Comparison of ENCODE assay signal across 8 cellular contexts in the genomic region with DNA sequence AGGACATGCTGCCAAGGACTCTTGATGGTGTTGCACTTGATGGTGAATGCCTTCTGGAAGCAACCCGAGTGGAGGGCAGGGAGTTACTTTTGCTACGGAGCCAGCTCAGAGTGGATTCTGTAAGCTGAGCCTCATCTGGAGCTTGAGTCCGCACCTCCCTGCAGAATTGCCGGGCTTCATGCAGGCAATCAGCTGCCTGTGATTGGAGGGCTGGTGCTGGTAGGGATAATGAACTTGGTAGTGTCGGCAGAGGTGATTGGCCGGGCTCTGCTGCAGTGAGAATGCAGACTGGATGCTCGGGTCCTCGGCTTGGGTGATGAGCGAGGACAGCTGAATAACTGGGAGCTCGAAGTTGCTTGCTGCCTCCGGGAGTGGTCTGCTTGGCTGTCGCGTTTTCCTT. TPM values are rescaled to one million over a fixed set of nuclear protein-coding genes. Genes with fewer than 3 reads are reported as not detected.
DNase-seq lines count a peak whose midpoint lies in the region; ATAC-seq and TF ChIP-seq lines count a peak whose summit lies in the region.

No MANE protein-coding gene starts in this region.

- H3K9ac ChIP-seq in NT2/D1 (ENCODE audit: insufficient read length, low read depth), result no peak overlapping the region

- H3K27ac ChIP-seq in prostate gland (no peak overlapping the region), right lobe of liver (no peak overlapping the region)

- H3K4me1 Mint-ChIP-seq in Calu3 (ENCODE audit: low read depth, unreplicated experiment), result peaks cover 33% of the 10 kb centered on the region
- peaks cover 38% of the 10 kb centered on the region for H3K4me1 Mint-ChIP-seq in glutamatergic neuron (ENCODE audit: low read depth, unreplicated experiment)
- peaks cover 40% of the 10 kb centered on the region for H3K4me1 Mint-ChIP-seq in activated CD8-positive, alpha-beta memory T cell treated with anti-CD3 and anti-CD28 coated beads, Interleukin-2, amount 10 ng/mL, durations not matched to agents 7 days and 5 days

- H3K27me3 Mint-ChIP-seq in Calu3 (ENCODE audit: unreplicated experiment), result no peaks in the 10 kb centered on the region
- peaks cover 6% of the 10 kb centered on the region for H3K27me3 Mint-ChIP-seq in glutamatergic neuron (ENCODE audit: unreplicated experiment)
- no peaks in the 10 kb centered on the region for H3K27me3 Mint-ChIP-seq in activated CD8-positive, alpha-beta memory T cell treated with anti-CD3 and anti-CD28 coated beads, Interleukin-2, amount 10 ng/mL, durations not matched to agents 7 days and 5 days

- DNase-seq in Calu3 (no peak), NT2/D1 (ENCODE audit: low read depth, low spot score) (peak; percentile 40), glutamatergic neuron (peak; percentile 84), prostate gland (ENCODE audit: low spot score) (peak; percentile 60), GM20000 (ENCODE audit: low spot score) (no peak), right lobe of liver (no peak)
- no peak for DNase-seq in activated CD8-positive, alpha-beta memory T cell treated with anti-CD3 and anti-CD28 coated beads, Interleukin-2, amount 10 ng/mL, durations not matched to agents 7 days and 5 days

- H3K4me3 ChIP-seq in NT2/D1 (ENCODE audit: insufficient read length, low read depth) (no peak overlapping the region), prostate gland (no peak overlapping the region), right lobe of liver (no peak overlapping the region)

- H3K9me3 ChIP-seq in NT2/D1 (ENCODE audit: insufficient read depth, low read length), result no peaks in the 10 kb centered on the region
- H3K9me3 ChIP-seq in prostate gland, result no peaks in the 10 kb centered on the region
- H3K9me3 ChIP-seq in right lobe of liver, result no peaks in the 10 kb centered on the region

- peaks cover 22% of the 10 kb centered on the region for H3K36me3 ChIP-seq in NT2/D1 (ENCODE audit: insufficient read depth, insufficient read length, low read length)
- H3K36me3 ChIP-seq in prostate gland, result no peaks in the 10 kb centered on the region
- H3K36me3 ChIP-seq in right lobe of liver, result no peaks in the 10 kb centered on the region

- intact Hi-C loops in Calu3 (cut with micrococcal nuclease; ENCODE audit: unreplicated experiment), result no loop called here
- intact Hi-C loops in prostate gland (cut with DNase I), result loop anchor here (10.0 kb wide), 1 partner anchor 126 kb away; no protein-coding TSS in a partner anchor
- intact Hi-C loops in right lobe of liver (cut with DNase I), result no loop called here

- TF ChIP-seq CTCF in Calu3 (IDR thresholded peaks at IDR 0.05; ENCODE audit: unreplicated experiment), result no peak
- TF ChIP-seq CTCF in glutamatergic neuron (IDR thresholded peaks at IDR 0.05; ENCODE audit: partially characterized antibody, unreplicated experiment), result no peak
- TF ChIP-seq CTCF in prostate gland (IDR thresholded peaks at IDR 0.05), result no peak
- TF ChIP-seq CTCF in GM20000 (IDR thresholded peaks at IDR 0.05; ENCODE audit: extremely low read depth, missing control alignments), result no peak
- no peak for TF ChIP-seq CTCF in right lobe of liver (IDR thresholded peaks at IDR 0.05)

- peak overlapping the region; percentile 56 for H3K27ac Mint-ChIP-seq in Calu3 (ENCODE audit: unreplicated experiment)
- peak overlapping the region; percentile 91 for H3K27ac Mint-ChIP-seq in glutamatergic neuron (ENCODE audit: unreplicated experiment)
- H3K27ac Mint-ChIP-seq in activated CD8-positive, alpha-beta memory T cell treated with anti-CD3 and anti-CD28 coated beads, Interleukin-2, amount 10 ng/mL, durations not matched to agents 7 days and 5 days, result no peak overlapping the region

- BruUV-seq in Calu3 (replicated peaks; lab: Mats Ljungman, UMichigan), result no TSS peak

- peaks cover 25% of the 10 kb centered on the region for H3K36me3 Mint-ChIP-seq in Calu3 (ENCODE audit: insufficient read depth, unreplicated experiment)
- H3K36me3 Mint-ChIP-seq in glutamatergic neuron (ENCODE audit: unreplicated experiment), result no peaks in the 10 kb centered on the region
- H3K36me3 Mint-ChIP-seq in activated CD8-positive, alpha-beta memory T cell treated with anti-CD3 and anti-CD28 coated beads, Interleukin-2, amount 10 ng/mL, durations not matched to agents 7 days and 5 days, result peaks cover 4% of the 10 kb centered on the region

- TF ChIP-seq POLR2A in prostate gland (IDR thresholded peaks at IDR 0.05) (no peak), right lobe of liver (IDR thresholded peaks at IDR 0.05) (no peak)

- H3K4me3 Mint-ChIP-seq in Calu3 (ENCODE audit: low read depth, unreplicated experiment), result no peak overlapping the region
- peak overlapping the region; percentile 74 for H3K4me3 Mint-ChIP-seq in glutamatergic neuron (ENCODE audit: unreplicated experiment)
- no peak overlapping the region for H3K4me3 Mint-ChIP-seq in activated CD8-positive, alpha-beta memory T cell treated with anti-CD3 and anti-CD28 coated beads, Interleukin-2, amount 10 ng/mL, durations not matched to agents 7 days and 5 days

- 20% methylated on average over 13 of the region's 13 CpGs for WGBS in prostate gland
- 64% methylated on average over 6 of the region's 13 CpGs for WGBS in right lobe of liver (ENCODE audit: insufficient coverage, low coverage, low lambda C conversion rate, missing lambda C conversion rate)

- ATAC-seq in HG02852 (IDR thresholded peaks at IDR 0.05; ENCODE audit: unreplicated experiment), result no peak
- no peak for ATAC-seq in activated CD8-positive, alpha-beta memory T cell treated with anti-CD3 and anti-CD28 coated beads, Interleukin-2, amount 10 ng/mL, durations not matched to agents 7 days and 5 days
- no peak for ATAC-seq in right lobe of liver

- CTCF ChIA-PET in Calu3 (lab: Charles Lee), result interaction anchor here (0.7 kb wide), 1 partner anchor 27 kb away, joined by 4 read pairs; no protein-coding TSS in a partner anchor
- CTCF ChIA-PET in activated CD8-positive, alpha-beta memory T cell treated with anti-CD3 and anti-CD28 coated beads, Interleukin-2, amount 10 ng/mL, durations not matched to agents 7 days and 5 days (lab: Charles Lee), result interaction anchor here (0.9 to 1.7 kb wide), 4 partner anchors 8 to 148 kb away, joined by 3 to 6 read pairs (median 6); no protein-coding TSS in a partner anchor

- peaks cover 8% of the 10 kb centered on the region for H3K4me1 ChIP-seq in NT2/D1 (ENCODE audit: insufficient read depth, insufficient read length)
- H3K4me1 ChIP-seq in prostate gland (replicated peaks), result peaks cover 12% of the 10 kb centered on the region
- H3K4me1 ChIP-seq in right lobe of liver, result peaks cover 0 to 30% (median 4%) of the 10 kb centered on the region in 4 donors

- H3K27me3 ChIP-seq in NT2/D1 (ENCODE audit: insufficient read depth, insufficient read length) (no peaks in the 10 kb centered on the region), prostate gland (replicated peaks; ENCODE audit: insufficient read depth) (no peaks in the 10 kb centered on the region), right lobe of liver (no peaks in the 10 kb centered on the region)

- H3K9me3 Mint-ChIP-seq in Calu3 (ENCODE audit: low read depth, unreplicated experiment) (no peaks in the 10 kb centered on the region), glutamatergic neuron (ENCODE audit: unreplicated experiment) (no peaks in the 10 kb centered on the region)
- H3K9me3 Mint-ChIP-seq in activated CD8-positive, alpha-beta memory T cell treated with anti-CD3 and anti-CD28 coated beads, Interleukin-2, amount 10 ng/mL, durations not matched to agents 7 days and 5 days (ENCODE audit: low read depth), result no peaks in the 10 kb centered on the region

RNA-seq across cellular contexts. Expression of a gene that starts 23.1 kb away (rescaled TPM):
- total RNA-seq in Calu3 (2022) (19.5 and 22.1 TPM in 2 replicates), glutamatergic neuron (ENCODE audit: unreplicated experiment) (33.0 TPM), prostate gland (10 to 100 TPM; 26.0 to 33.1 TPM), right lobe of liver (10 to 100 TPM; 21.2 to 81.5 (median 53.3) TPM)
- total RNA-seq in activated CD8-positive, alpha-beta memory T cell treated with anti-CD3 and anti-CD28 coated beads, Interleukin-2, amount 10 ng/mL, durations not matched to agents 7 days and 5 days, result 10 to 100 TPM; 16.5 to 18.1 TPM

RNA-seq across cellular contexts. Expression of a gene that starts 24.0 kb away (rescaled TPM):
- total RNA-seq in Calu3 (2022), result 6.7 and 9.0 TPM in 2 replicates
- total RNA-seq in glutamatergic neuron (ENCODE audit: unreplicated experiment), result 6.2 TPM
- total RNA-seq in prostate gland, result 10 to 100 TPM; 12.3 to 12.6 TPM
- 10 to 100 TPM; 13.8 to 16.7 TPM for total RNA-seq in activated CD8-positive, alpha-beta memory T cell treated with anti-CD3 and anti-CD28 coated beads, Interleukin-2, amount 10 ng/mL, durations not matched to agents 7 days and 5 days
- total RNA-seq in right lobe of liver, result 1 to 10 TPM; 3.9 to 6.8 (median 5.7) TPM

RNA-seq across cellular contexts. Expression of a gene that starts 36.4 kb away (rescaled TPM):
- 121 and 137 TPM in 2 replicates for total RNA-seq in Calu3 (2022)
- total RNA-seq in glutamatergic neuron (ENCODE audit: unreplicated experiment), result 85.1 TPM
- total RNA-seq in prostate gland, result 10 to 100 TPM; 89.4 to 96.1 TPM
- 10 to 100 TPM; 51.0 to 56.4 TPM for total RNA-seq in activated CD8-positive, alpha-beta memory T cell treated with anti-CD3 and anti-CD28 coated beads, Interleukin-2, amount 10 ng/mL, durations not matched to agents 7 days and 5 days
- total RNA-seq in right lobe of liver, result 10 to 100 TPM; 27.2 to 67.2 (median 30.5) TPM

RNA-seq across cellular contexts. Expression of a gene that starts 58.1 kb away (rescaled TPM):
- total RNA-seq in Calu3 (2022) (2,733 and 4,208 TPM in 2 replicates), glutamatergic neuron (ENCODE audit: unreplicated experiment) (not detected), prostate gland (10 to 100 TPM; 30.5 to 43.7 TPM), right lobe of liver (10 to 100 TPM in 4 of 6 experiments, 1 to 10 TPM in 2; 2.7 to 81.8 (median 18.1) TPM)
- total RNA-seq in activated CD8-positive, alpha-beta memory T cell treated with anti-CD3 and anti-CD28 coated beads, Interleukin-2, amount 10 ng/mL, durations not matched to agents 7 days and 5 days, result not detected

Comparison
In these comparisons a context has a peak if more than half of its experiments do, and no peak if none do; other contexts are left out.
1. DNase-seq: peak in NT2/D1 (single experiment), glutamatergic neuron (single experiment) and prostate gland (single experiment); none in Calu3 (single experiment), GM20000 (single experiment), activated CD8-positive, alpha-beta memory T cell treated with anti-CD3 and anti-CD28 coated beads, Interleukin-2, amount 10 ng/mL, durations not matched to agents 7 days and 5 days (single experiment) and right lobe of liver (0 of 3).